In genomic region chr6:15420959-15421438, GRCh38 we compare ENCODE assay signal across 10 cellular contexts.
DNase-seq lines count a peak whose midpoint lies in the region; ATAC-seq, FAIRE-seq and TF ChIP-seq lines count a peak whose summit lies in the region.
"Had no signal": no experiment of that assay in that cellular context is flagged by ENCODE, and none has a peak within 500 bp of the region (broad histone marks: within the 10 kb centered on the region; RNA-seq: fewer than 3 reads in every experiment).

No MANE protein-coding gene starts in this region.

- peak overlapping the region; percentile 54 for H3K4me3 Mint-ChIP-seq in activated T-cell treated with anti-CD3 and anti-CD28 coated beads, Interleukin-2, amount 50 U/mL, for 24 hours
- H3K4me3 Mint-ChIP-seq in activated CD8-positive, alpha-beta T cell treated with anti-CD3 and anti-CD28 coated beads for 36 hours: peak overlapping the region; percentile 57
- peak overlapping the region; percentile 63 to 79 for H3K4me3 Mint-ChIP-seq in stimulated activated naive B cell treated with anti-CD40 and anti-IgM and Interleukin-4, amounts not matched to agents 10 μg/mL and 1 μg/mL and 100 μg/mL, for 72 hours

- H3K4me1 Mint-ChIP-seq in activated T-cell treated with anti-CD3 and anti-CD28 coated beads, Interleukin-2, amount 50 U/mL, for 24 hours (ENCODE audit: low read depth): peaks cover 75% of the 10 kb centered on the region
- peaks cover 56% of the 10 kb centered on the region for H3K4me1 Mint-ChIP-seq in activated CD8-positive, alpha-beta T cell treated with anti-CD3 and anti-CD28 coated beads for 36 hours (ENCODE audit: low read depth)
- H3K4me1 Mint-ChIP-seq in stimulated activated naive B cell treated with anti-CD40 and anti-IgM and Interleukin-4, amounts not matched to agents 10 μg/mL and 1 μg/mL and 100 μg/mL, for 72 hours: peaks cover 37 to 57% of the 10 kb centered on the region in 2 donors

- CTCF ChIA-PET in activated CD8-positive, alpha-beta T cell treated with anti-CD3 and anti-CD28 coated beads for 36 hours (lab: Charles Lee): interaction anchor here (0.9 to 4.5 kb wide), 9 partner anchors 9 to 174 kb away, joined by 3 to 31 read pairs (median 6); no protein-coding TSS in a partner anchor

- H3K27ac Mint-ChIP-seq in activated T-cell treated with anti-CD3 and anti-CD28 coated beads, Interleukin-2, amount 50 U/mL, for 24 hours: peak overlapping the region; percentile 88
- peak overlapping the region; percentile 95 for H3K27ac Mint-ChIP-seq in activated CD8-positive, alpha-beta T cell treated with anti-CD3 and anti-CD28 coated beads for 36 hours
- peak overlapping the region; percentile 95 for H3K27ac Mint-ChIP-seq in stimulated activated naive B cell treated with anti-CD40 and anti-IgM and Interleukin-4, amounts not matched to agents 10 μg/mL and 1 μg/mL and 100 μg/mL, for 72 hours

- POLR2A ChIA-PET in activated CD8-positive, alpha-beta T cell treated with anti-CD3 and anti-CD28 coated beads for 36 hours (lab: Charles Lee): interaction anchor here (0.7 to 2.8 kb wide), 4 partner anchors 11 to 16 kb away, joined by 3 to 16 read pairs (median 10); no protein-coding TSS in a partner anchor

- H3K27me3 Mint-ChIP-seq in activated T-cell treated with anti-CD3 and anti-CD28 coated beads, Interleukin-2, amount 50 U/mL, for 24 hours: no peaks in the 10 kb centered on the region
- no peaks in the 10 kb centered on the region for H3K27me3 Mint-ChIP-seq in activated CD8-positive, alpha-beta T cell treated with anti-CD3 and anti-CD28 coated beads for 36 hours
- no peaks in the 10 kb centered on the region for H3K27me3 Mint-ChIP-seq in stimulated activated naive B cell treated with anti-CD40 and anti-IgM and Interleukin-4, amounts not matched to agents 10 μg/mL and 1 μg/mL and 100 μg/mL, for 72 hours

- H3K36me3 Mint-ChIP-seq in activated T-cell treated with anti-CD3 and anti-CD28 coated beads, Interleukin-2, amount 50 U/mL, for 24 hours (ENCODE audit: low read depth): peaks cover 92% of the 10 kb centered on the region
- peaks cover 70% of the 10 kb centered on the region for H3K36me3 Mint-ChIP-seq in activated CD8-positive, alpha-beta T cell treated with anti-CD3 and anti-CD28 coated beads for 36 hours (ENCODE audit: low read depth)
- H3K36me3 Mint-ChIP-seq in stimulated activated naive B cell treated with anti-CD40 and anti-IgM and Interleukin-4, amounts not matched to agents 10 μg/mL and 1 μg/mL and 100 μg/mL, for 72 hours: peaks cover 45 to 58% of the 10 kb centered on the region in 2 donors

- no peak for FAIRE-seq in RCC 7860 (lab: Jason Lieb, UNC)
- FAIRE-seq: endometrium had no signal

- peak; percentile 78 for ATAC-seq in HG03095 (IDR thresholded peaks at IDR 0.05; ENCODE audit: unreplicated experiment)
- peak; percentile 49 for ATAC-seq in activated CD8-positive, alpha-beta T cell treated with anti-CD3 and anti-CD28 coated beads for 36 hours
- peak; percentile 92 to 96 for ATAC-seq in stimulated activated naive B cell treated with anti-CD40 and anti-IgM and Interleukin-4, amounts not matched to agents 10 μg/mL and 1 μg/mL and 100 μg/mL, for 72 hours (replicated peaks)

- peaks cover 4% of the 10 kb centered on the region for H3K9me3 Mint-ChIP-seq in activated T-cell treated with anti-CD3 and anti-CD28 coated beads, Interleukin-2, amount 50 U/mL, for 24 hours
- H3K9me3 Mint-ChIP-seq in activated CD8-positive, alpha-beta T cell treated with anti-CD3 and anti-CD28 coated beads for 36 hours: peaks cover 20% of the 10 kb centered on the region
- peaks cover 8 to 13% of the 10 kb centered on the region in 2 donors for H3K9me3 Mint-ChIP-seq in stimulated activated naive B cell treated with anti-CD40 and anti-IgM and Interleukin-4, amounts not matched to agents 10 μg/mL and 1 μg/mL and 100 μg/mL, for 72 hours

- DNase-seq in activated T-cell treated with anti-CD3 and anti-CD28 coated beads, Interleukin-2, amount 50 U/mL, for 24 hours: no peak
- DNase-seq in activated T-cell treated with anti-CD3 and anti-CD28 coated beads, Interleukin-2, amount 50 U/mL, for 1 hour: no peak
- no peak for DNase-seq in activated CD8-positive, alpha-beta T cell treated with anti-CD3 and anti-CD28 coated beads for 36 hours
- no peak for DNase-seq in stimulated activated naive B cell treated with anti-CD40 and anti-IgM and Interleukin-4, amounts not matched to agents 10 μg/mL and 1 μg/mL and 100 μg/mL, for 72 hours
- DNase-seq in RCC 7860 (ENCODE audit: low spot score) (no peak), glomerular visceral epithelial cell (ENCODE audit: extremely low spot score) (no peak), NCI-H2107 treated with DMSO at 0.1 percent for 48 hours (lab: John Stamatoyannopoulos, UW; ENCODE audit: unreplicated experiment) (no peak)
- DNase-seq: NCI-H526 treated with DMSO at 0.1 percent for 48 hours had no signal

- intact Hi-C loops in activated CD8-positive, alpha-beta T cell treated with anti-CD3 and anti-CD28 coated beads for 36 hours (cut with micrococcal nuclease): no loop called here

- no peak for TF ChIP-seq CTCF in activated CD8-positive, alpha-beta T cell treated with anti-CD3 and anti-CD28 coated beads for 36 hours (IDR thresholded peaks at IDR 0.05)
